Comparison of ENCODE assay signal across 11 cellular contexts in genomic region chr17:47257651-47258339, GRCh38. TPM values are rescaled to one million over a fixed set of nuclear protein-coding genes. Genes with fewer than 3 reads are reported as not detected.
DNase-seq lines count a peak whose midpoint lies in the region; ATAC-seq and TF ChIP-seq lines count a peak whose summit lies in the region.
"Had no signal": no experiment of that assay in that cellular context is flagged by ENCODE, and none has a peak within 500 bp of the region (broad histone marks: within the 10 kb centered on the region; RNA-seq: fewer than 3 reads in every experiment).

No MANE protein-coding gene starts in this region.

- no peak overlapping the region for H4K5ac ChIP-seq in H9 (ENCODE audit: insufficient read length, low read depth, low read length)

- no peak overlapping the region for H3K27ac Mint-ChIP-seq in H9
- H3K27ac Mint-ChIP-seq: CD4-positive, alpha-beta T cell had no signal

- no peak overlapping the region for H2BK12ac ChIP-seq in H9 (ENCODE audit: insufficient read length, low read depth, low read length)

- H3K4me3 Mint-ChIP-seq in H9 = no peak overlapping the region; a peak in 1 of 5 replicates
- H3K4me3 Mint-ChIP-seq: CD4-positive, alpha-beta T cell had no signal

- no peak overlapping the region for H3K23ac ChIP-seq in H9 (ENCODE audit: insufficient read length, low read depth, low read length)

- no peak overlapping the region for H3K18ac ChIP-seq in H9 (ENCODE audit: insufficient read length, low read depth, low read length)

- no peak overlapping the region for H3T11ph ChIP-seq in H9 (ENCODE audit: low read length)

- ATAC-seq in lung (ENCODE audit: insufficient read depth, low FRiP score) = peak; percentile 50
- no peak for ATAC-seq in stimulated activated naive CD8-positive, alpha-beta T cell treated with anti-CD3 and anti-CD28 coated beads, Interleukin-15, Interleukin-2, amounts not matched to agents 100 U/mL and 50 U/mL, for 24 hours
- ATAC-seq: Right ventricle myocardium inferior had no signal

- no peaks in the 10 kb centered on the region; a peak in 1 of 7 replicates for H3K36me3 Mint-ChIP-seq in H9 (ENCODE audit: insufficient read depth in 1 of 3, low read depth in 3 of 3)

- H3K4me3 ChIP-seq in AG10803 (ENCODE audit: low read length) = peak overlapping the region; percentile 20; the same call in 1 of the 2 replicates
- no peak overlapping the region for H3K4me3 ChIP-seq in lung

- no peak overlapping the region for H2BK20ac ChIP-seq in H9 (ENCODE audit: low read depth, low read length, poor library complexity, severe bottlenecking)

- no peaks in the 10 kb centered on the region for H3K36me3 ChIP-seq in lung (ENCODE audit: control insufficient read depth in 2 of 2, insufficient read depth in 2 of 2, low read length in 2 of 2)

- peaks cover 21 to 38% of the 10 kb centered on the region in 2 experiments for H3K4me1 Mint-ChIP-seq in H9

- H3K27me3 ChIP-seq in lung (ENCODE audit: control insufficient read depth, insufficient read depth) = no peaks in the 10 kb centered on the region
- peaks cover 13% of the 10 kb centered on the region; the same call in 1 of the 2 replicates for H3K27me3 ChIP-seq in H9 (ENCODE audit: insufficient read depth, low read length)

- H4K8ac ChIP-seq in H9 (replicated peaks; ENCODE audit: insufficient read length, low read depth, low read length) = no peak overlapping the region

- no peak overlapping the region for H2BK15ac ChIP-seq in H9 (ENCODE audit: low read depth, low read length)

- no peak overlapping the region for H2AK5ac ChIP-seq in H9 (ENCODE audit: insufficient read length, low read length)

- 12 to 24% methylated on average over 9 of the region's 9 CpGs for WGBS in lung, 2 donors
- WGBS in H9 (ENCODE audit: extremely low coverage, insufficient read length, low lambda C conversion rate) = no CpG with 5 or more reads among the region's 9 CpGs

- H3K4me1 ChIP-seq in lung (ENCODE audit: control insufficient read depth in 2 of 2, insufficient read depth in 2 of 2, low read length in 2 of 2) (peaks cover 3 to 5% of the 10 kb centered on the region in 2 donors), H9 (ENCODE audit: insufficient read depth, low read length) (no peaks in the 10 kb centered on the region)

- H2AFZ ChIP-seq in H9 (ENCODE audit: low read length) = no peak overlapping the region

- no peaks in the 10 kb centered on the region for H3K9me3 ChIP-seq in lung (ENCODE audit: control insufficient read depth in 2 of 2, insufficient read depth in 1 of 2, low read length in 1 of 2)
- H3K9me3 ChIP-seq in H9 (ENCODE audit: control insufficient read depth, low read depth, low read length) = no peaks in the 10 kb centered on the region

- H3K27me3 Mint-ChIP-seq in H9 (ENCODE audit: low read depth) = peaks cover 58% of the 10 kb centered on the region

- DNase-seq in AG10803 (ENCODE audit: low read depth) = peak; percentile 89
- DNase-seq in LHCN-M2 (ENCODE audit: low read depth) = peak; percentile 91
- DNase-seq in astrocyte of the hippocampus (ENCODE audit: low read depth, low spot score) = peak; percentile 85
- DNase-seq in lung (ENCODE audit: low spot score) = no peak
- DNase-seq in stimulated activated naive CD8-positive, alpha-beta T cell treated with anti-CD3 and anti-CD28 coated beads, Interleukin-15, Interleukin-2, amounts not matched to agents 100 U/mL and 50 U/mL, for 24 hours = no peak
- no peak for DNase-seq in NCI-H2081 treated with DMSO at 0.1 percent for 48 hours (lab: John Stamatoyannopoulos, UW)
- no peak for DNase-seq in retina
- DNase-seq in H9 = no peak
- DNase-seq: CD4-positive, alpha-beta T cell; stimulated activated CD4-positive, alpha-beta T cell treated with anti-CD3 and anti-CD28 coated beads, Interleukin-4, amount 100 ng/mL, for 1 hour had no signal

- H3K56ac ChIP-seq in H9 (ENCODE audit: insufficient read length, low read depth, low read length) = no peak overlapping the region

- H3K79me2 ChIP-seq in H9 (ENCODE audit: insufficient read depth, low read length) = no peaks in the 10 kb centered on the region

- TF ChIP-seq CTCF in AG10803 (conservative IDR thresholded peaks at IDR 0.05; ENCODE audit: low read length) (no peak; the same call in 1 of the 2 replicates), lung (IDR thresholded peaks at IDR 0.05; ENCODE audit: control extremely low read depth, extremely low read depth) (no peak), H9 (conservative IDR thresholded peaks at IDR 0.05) (no peak)

- no peak overlapping the region for H3K4ac ChIP-seq in H9 (ENCODE audit: low read depth, low read length)

- no peaks in the 10 kb centered on the region for H3K79me1 ChIP-seq in H9 (ENCODE audit: insufficient read depth, low read depth, low read length, poor library complexity, severe bottlenecking)

- H3K9me3 Mint-ChIP-seq in H9 = peaks cover 0 to 6% of the 10 kb centered on the region in 2 experiments; a peak in 2 of 5 replicates
- H3K9me3 Mint-ChIP-seq: CD4-positive, alpha-beta T cell had no signal

- H2BK5ac ChIP-seq in H9 (ENCODE audit: insufficient read length, low read length) = no peak overlapping the region

- no peak overlapping the region for H3K14ac ChIP-seq in H9 (ENCODE audit: insufficient read depth, low read length)

- H3K4me2 ChIP-seq in H9 (ENCODE audit: insufficient read depth, insufficient read length, low read length) = no peak overlapping the region

- H3K27ac ChIP-seq in lung (ENCODE audit: low read depth in 1 of 2, low read length in 1 of 2) (no peak overlapping the region), H9 (ENCODE audit: insufficient read length, low read depth, low read length) (no peak overlapping the region)

- no peak overlapping the region for H4K91ac ChIP-seq in H9 (ENCODE audit: insufficient read length, low read depth, low read length)

- no peak overlapping the region for H2BK120ac ChIP-seq in H9 (ENCODE audit: low read depth, low read length, poor library complexity, severe bottlenecking)

- no peak overlapping the region for H3K9ac ChIP-seq in H9 (ENCODE audit: extremely low read depth, insufficient read length, low read length)

- H3K23me2 ChIP-seq in H9 (ENCODE audit: insufficient read length, low read depth, low read length, poor library complexity, severe bottlenecking) = peaks cover 10% of the 10 kb centered on the region

- no peaks in the 10 kb centered on the region for H4K20me1 ChIP-seq in H9 (ENCODE audit: control insufficient read depth, insufficient read depth, insufficient read length)

RNA-seq across cellular contexts. Expression of gene ITGB3, which starts 4.2 kb away (rescaled TPM):
- 3.8 and 4.5 TPM in 2 replicates for total RNA-seq in LHCN-M2 (2014; rRNA removed)
- 2.8 TPM for polyA plus RNA-seq in LHCN-M2 (2012)
- 10 to 100 TPM in 1 of 2 donors, 1 to 10 TPM in 1; 9.6 to 15.9 TPM for total RNA-seq in lung
- 1 to 10 TPM; 1.3 to 5.7 TPM for polyA plus RNA-seq in lung
- total RNA-seq in H9 (2021) = not detected in 2 replicates

RNA-seq across cellular contexts. Expression of gene MYL4, which starts 48.6 kb away (rescaled TPM):
- 0.69 TPM in 1 of 2 replicates, not detected in the other for total RNA-seq in LHCN-M2 (2014; rRNA removed)
- polyA plus RNA-seq in LHCN-M2 (2012) = 7.1 TPM
- total RNA-seq in lung = 1 to 10 TPM in 1 of 2 donors, under 1 TPM in 1; 0.49 to 9.0 TPM
- polyA plus RNA-seq in lung = under 1 TPM; 0.51 to 0.62 TPM
- 0.26 and 0.66 TPM in 2 replicates for total RNA-seq in H9 (2021)
- total RNA-seq: CD4-positive, alpha-beta T cell had no signal

Comparison
In these comparisons a context has a peak if more than half of its experiments do, and no peak if none do; other contexts are left out.
1. DNase-seq: peak in AG10803 (single experiment), LHCN-M2 (single experiment) and astrocyte of the hippocampus (single experiment); none in lung (single experiment), stimulated activated naive CD8-positive, alpha-beta T cell treated with anti-CD3 and anti-CD28 coated beads, Interleukin-15, Interleukin-2, amounts not matched to agents 100 U/mL and 50 U/mL, for 24 hours (single experiment), NCI-H2081 treated with DMSO at 0.1 percent for 48 hours (single experiment), retina (single experiment) and H9 (single experiment).